Comparison of ENCODE assay signal across 13 cellular contexts in genomic region chr7:94701555-94701973, GRCh38. TPM values are rescaled to one million over a fixed set of nuclear protein-coding genes. Genes with fewer than 3 reads are reported as not detected.
DNase-seq lines count a peak whose midpoint lies in the region; ATAC-seq and TF ChIP-seq lines count a peak whose summit lies in the region.
"Had no signal": no experiment of that assay in that cellular context is flagged by ENCODE, and none has a peak within 500 bp of the region (broad histone marks: within the 10 kb centered on the region; RNA-seq: fewer than 3 reads in every experiment).

No MANE protein-coding gene starts in this region.

- H3K4me3 ChIP-seq in RWPE2 (ENCODE audit: severe bottlenecking) (no peak overlapping the region), fibroblast of pulmonary artery (replicated peaks; ENCODE audit: low read depth, low read length) (no peak overlapping the region), osteoblast (ENCODE audit: insufficient read depth, low read length) (no peak overlapping the region), Peyer's patch (no peak overlapping the region), sigmoid colon (no peak overlapping the region)
- H3K4me3 ChIP-seq: stomach had no signal

- no peaks in the 10 kb centered on the region for H3K79me2 ChIP-seq in osteoblast (ENCODE audit: insufficient read depth, low read length)

- peak overlapping the region; percentile 10 for H2AFZ ChIP-seq in osteoblast (ENCODE audit: low read length)

- WGBS in sigmoid colon, 2 donors = 72 to 87% methylated on average over 1 of the region's 1 CpG

- H3K27ac ChIP-seq in RWPE2 (ENCODE audit: poor library complexity, severe bottlenecking) (peak overlapping the region; percentile 49), osteoblast (ENCODE audit: low read depth, low read length) (peak overlapping the region; percentile 29), Peyer's patch (no peak overlapping the region), sigmoid colon (no peak overlapping the region)
- H3K27ac ChIP-seq: stomach had no signal

- TF ChIP-seq POLR2A in Peyer's patch (IDR thresholded peaks at IDR 0.05) (no peak), sigmoid colon (IDR thresholded peaks at IDR 0.05) (no peak)

- TF ChIP-seq EP300 in sigmoid colon (IDR thresholded peaks at IDR 0.05) = no peak

- no peaks in the 10 kb centered on the region for H4K20me1 ChIP-seq in osteoblast (ENCODE audit: insufficient read depth, low read length)

- ATAC-seq in RWPE2 (ENCODE audit: low read depth) = peak; percentile 74
- no peak for ATAC-seq in HG02642 (IDR thresholded peaks at IDR 0.05; ENCODE audit: poor library complexity, unreplicated experiment)
- ATAC-seq: left lobe of liver had no signal

- TF ChIP-seq CTCF in RWPE2 (IDR thresholded peaks at IDR 0.05; ENCODE audit: poor library complexity, severe bottlenecking) = no peak
- no peak for TF ChIP-seq CTCF in fibroblast of pulmonary artery (IDR thresholded peaks at IDR 0.05; ENCODE audit: low read length, missing control alignments)
- no peak for TF ChIP-seq CTCF in osteoblast (IDR thresholded peaks at IDR 0.05; ENCODE audit: extremely low read depth, low read depth, low read length)
- no peak for TF ChIP-seq CTCF in Peyer's patch (IDR thresholded peaks at IDR 0.05)
- TF ChIP-seq CTCF in sigmoid colon (IDR thresholded peaks at IDR 0.05) = no peak

- H3K36me3 ChIP-seq in RWPE2 (ENCODE audit: low read depth) (no peaks in the 10 kb centered on the region), osteoblast (ENCODE audit: insufficient read depth, low read length) (no peaks in the 10 kb centered on the region), Peyer's patch (no peaks in the 10 kb centered on the region), sigmoid colon (no peaks in the 10 kb centered on the region)
- H3K36me3 ChIP-seq: stomach had no signal

- H3K4me1 ChIP-seq in RWPE2 (ENCODE audit: insufficient read depth, poor library complexity, severe bottlenecking) (peaks cover 34% of the 10 kb centered on the region), osteoblast (ENCODE audit: insufficient read depth, low read length) (peaks cover 25% of the 10 kb centered on the region), Peyer's patch (no peaks in the 10 kb centered on the region), sigmoid colon (no peaks in the 10 kb centered on the region)

- no peaks in the 10 kb centered on the region for H3K27me3 ChIP-seq in RWPE2 (ENCODE audit: insufficient read depth, poor library complexity, severe bottlenecking)
- no peaks in the 10 kb centered on the region for H3K27me3 ChIP-seq in osteoblast (ENCODE audit: insufficient read depth, low read length)
- no peaks in the 10 kb centered on the region for H3K27me3 ChIP-seq in Peyer's patch
- H3K27me3 ChIP-seq in sigmoid colon = no peaks in the 10 kb centered on the region
- H3K27me3 ChIP-seq: stomach had no signal

- intact Hi-C loops in sigmoid colon (cut with DNase I) = no loop called here

- H3K9me3 ChIP-seq in RWPE2 (ENCODE audit: severe bottlenecking) = no peaks in the 10 kb centered on the region
- H3K9me3 ChIP-seq in osteoblast (ENCODE audit: low read depth, low read length) = no peaks in the 10 kb centered on the region
- H3K9me3 ChIP-seq in Peyer's patch = no peaks in the 10 kb centered on the region
- no peaks in the 10 kb centered on the region for H3K9me3 ChIP-seq in sigmoid colon
- H3K9me3 ChIP-seq: stomach had no signal

- no peak overlapping the region for H3K4me2 ChIP-seq in osteoblast (ENCODE audit: insufficient read depth, low read length)

- peak; percentile 55 for DNase-seq in H4 (ENCODE audit: low spot score)
- no peak for DNase-seq in RWPE2 (ENCODE audit: low spot score)
- DNase-seq in fibroblast of pulmonary artery (ENCODE audit: low read depth) = peak; percentile 91
- peak; percentile 46 for DNase-seq in osteoblast (ENCODE audit: insufficient read length, low spot score, missing footprints)
- DNase-seq in Peyer's patch = no peak
- DNase-seq in SK-N-DZ (ENCODE audit: low spot score) = no peak
- no peak for DNase-seq in sigmoid colon
- DNase-seq: activated T-cell treated with anti-CD3 and anti-CD28 coated beads for 4 hours, DMS79, NCI-H2171, stomach had no signal

RNA-seq across cellular contexts. Expression of gene SGCE, which starts 45.6 kb away (rescaled TPM):
- total RNA-seq in H4 (2014; rRNA removed; shearing (Covaris generic)) = 114 and 120 TPM in 2 replicates
- total RNA-seq in osteoblast (59.8 and 60.8 TPM in 2 replicates), Peyer's patch (10 to 100 TPM in 3 of 4 donors, 1 to 10 TPM in 1; 3.7 to 14.9 (median 11.4) TPM), sigmoid colon (100 to 1,000 TPM; 135 to 244 (median 196) TPM)
- 27.7 and 41.0 TPM in 2 replicates for polyA plus RNA-seq in SK-N-DZ (2014; cell fraction: cytosol; rRNA removed)
- polyA plus RNA-seq in SK-N-DZ (2014; cell fraction: nucleus; rRNA removed) = 25.4 and 40.0 TPM in 2 replicates
- 10 to 100 TPM in 1 of 3 donors, 1 to 10 TPM in 2; 2.8 to 14.4 (median 7.8) TPM for polyA plus RNA-seq in sigmoid colon

Comparison
In these comparisons a context has a peak if more than half of its experiments do, and no peak if none do; other contexts are left out.
1. DNase-seq: peak in H4 (single experiment), fibroblast of pulmonary artery (single experiment) and osteoblast (single experiment); none in RWPE2 (single experiment), Peyer's patch (0 of 3), SK-N-DZ (single experiment) and sigmoid colon (single experiment).
2. H3K27ac ChIP-seq: peak in RWPE2 (single experiment) and osteoblast (single experiment); none in Peyer's patch (0 of 4) and sigmoid colon (0 of 4).